In genomic region chr3:11625376-11626083, GRCh38 we compare ENCODE assay signal across 1 cellular context.
TF ChIP-seq lines count a peak whose summit lies in the region.

No MANE protein-coding gene starts in this region.

TF ChIP-seq in liver, 16 proteins besides CTCF, POLR2A, EP300 and RAD21 (continued from another document):
- no peak for TF ChIP-seq JUND (IDR thresholded peaks at IDR 0.05)
